In the genomic region with DNA sequence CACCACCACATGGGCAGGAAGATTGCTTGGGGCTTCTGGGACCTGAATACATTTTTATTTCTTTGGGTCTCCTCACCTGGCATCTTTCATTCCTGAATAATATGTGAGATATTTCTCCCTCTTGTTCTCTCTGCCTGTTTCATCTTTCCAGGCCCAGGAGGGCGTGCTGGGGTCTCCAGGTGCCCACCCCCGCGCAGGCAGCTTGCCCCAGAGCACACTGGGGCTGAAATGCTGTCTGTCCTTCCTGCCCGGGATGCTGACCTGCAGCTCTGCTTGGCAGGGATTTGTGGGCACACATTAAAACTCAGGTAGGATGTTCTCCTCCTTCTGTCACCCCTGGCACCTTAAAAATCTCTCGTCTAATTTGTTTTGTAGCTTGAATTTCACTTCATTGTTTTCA, we compare ENCODE assay signal across 26 cellular contexts. TPM values are rescaled to one million over a fixed set of nuclear protein-coding genes. Genes with fewer than 3 reads are reported as not detected.
"Had no signal": no experiment of that assay in that cellular context is flagged by ENCODE, and none has a peak within 500 bp of the region (broad histone marks: within the 10 kb centered on the region; RNA-seq: fewer than 3 reads in every experiment).

No MANE protein-coding gene starts in this region.

- H3K4me1 ChIP-seq: SJSA1 had no signal

- H3K4me3 ChIP-seq: MG63, SJSA1, SK-N-MC had no signal

- H3K27ac ChIP-seq: SJSA1, SK-N-MC had no signal

- H3K9me3 ChIP-seq: MG63, SJSA1 had no signal

- DNase-seq: IMR-90, Karpas-422, KG1, MG63, NCI-H1092, NCI-H1105 treated with DMSO at 0.1 percent for 48 hours, NCI-H1417 treated with DMSO at 0.1 percent for 48 hours, NCI-H146, NCI-H1694 treated with DMSO at 0.1 percent for 48 hours, NCI-H1930, NCI-H2081, NCI-H2107, NCI-H226, NCI-H446, NCI-H510A, NCI-H524 treated with DMSO at 0.1 percent for 48 hours, NCI-H69, NCI-H774, Right ventricle myocardium superior, RPMI8226, SIG-M5 had no signal

- H3K36me3 ChIP-seq: MG63, SJSA1 had no signal

- ATAC-seq: HepG2 had no signal

- FAIRE-seq: HepG2, RCC 7860 had no signal

RNA-seq across cellular contexts. Expression of a gene that starts 39.7 kb away (rescaled TPM):
- total RNA-seq: HepG2, HT1080, IMR-90, Right ventricle myocardium superior, SJSA1 had no signal
- polyA plus RNA-seq: HepG2, IMR-90 had no signal
